Comparison of ENCODE assay signal across 9 cellular contexts in genomic region chr22:43262990-43263644, GRCh38.
DNase-seq lines count a peak whose midpoint lies in the region; ATAC-seq and TF ChIP-seq lines count a peak whose summit lies in the region.
"Had no signal": no experiment of that assay in that cellular context is flagged by ENCODE, and none has a peak within 500 bp of the region (broad histone marks: within the 10 kb centered on the region; RNA-seq: fewer than 3 reads in every experiment).

No MANE protein-coding gene starts in this region.

- H3K4me2 ChIP-seq in KMS-11: peak overlapping the region; percentile 63
- H3K4me2 ChIP-seq in osteoblast (ENCODE audit: insufficient read depth, low read length): no peak overlapping the region

- H3K27me3 ChIP-seq in CD4-positive, alpha-beta T cell (ENCODE audit: control insufficient read depth, insufficient read depth, low read length): no peaks in the 10 kb centered on the region
- H3K27me3 ChIP-seq in KMS-11 (ENCODE audit: insufficient read depth, low read depth) (no peaks in the 10 kb centered on the region), liver (ENCODE audit: control insufficient read depth in 4 of 4, insufficient read depth in 4 of 4, low read length in 3 of 4) (no peaks in the 10 kb centered on the region), gastrocnemius medialis (peaks cover 0 to 31% (median 12%) of the 10 kb centered on the region in 3 donors), osteoblast (ENCODE audit: insufficient read depth, low read length) (peaks cover 13% of the 10 kb centered on the region)

- peak overlapping the region; percentile 75 for H3K27ac Mint-ChIP-seq in CD4-positive, alpha-beta T cell

- TF ChIP-seq RAD21 in liver (IDR thresholded peaks at IDR 0.05): peak in 1 of 2 donors; percentile 42

- ATAC-seq in CD4-positive, alpha-beta T cell (ENCODE audit: poor library complexity): peak; percentile 45
- peak; percentile 20 to 55 for ATAC-seq in activated T-cell treated with anti-CD3 and anti-CD28 coated beads, Interleukin-2, amount 50 U/mL, for 4 hours
- ATAC-seq in gastrocnemius medialis: no peak

- H3K4me1 ChIP-seq in KMS-11 (ENCODE audit: low read depth, poor library complexity, severe bottlenecking): peaks cover 26% of the 10 kb centered on the region
- peaks cover 5 to 22% (median 13%) of the 10 kb centered on the region in 4 donors for H3K4me1 ChIP-seq in liver (ENCODE audit: control insufficient read depth in 4 of 4, insufficient read depth in 4 of 4, low read length in 3 of 4)
- H3K4me1 ChIP-seq in gastrocnemius medialis: peaks cover 4 to 9% of the 10 kb centered on the region in 2 donors
- no peaks in the 10 kb centered on the region for H3K4me1 ChIP-seq in osteoblast (ENCODE audit: insufficient read depth, low read length)

- no peak for TF ChIP-seq POLR2A in gastrocnemius medialis (IDR thresholded peaks at IDR 0.05)

- 0 out of 2 replicates have a peak overlapping the region, but pooled peaks have one; percentile 9 for H3K9ac ChIP-seq in KMS-11
- peak overlapping the region in 1 of 2 donors; percentile 77 for H3K9ac ChIP-seq in liver (ENCODE audit: low read depth in 1 of 2, low read length in 2 of 2)

- peaks cover 26% of the 10 kb centered on the region for H3K4me1 Mint-ChIP-seq in CD4-positive, alpha-beta T cell (ENCODE audit: low read depth)
- peaks cover 30% of the 10 kb centered on the region for H3K4me1 Mint-ChIP-seq in activated T-cell treated with anti-CD3 and anti-CD28 coated beads, Interleukin-2, amount 50 U/mL, for 4 hours (ENCODE audit: low read depth)

- CTCF ChIA-PET in CD4-positive, alpha-beta T cell (lab: Charles Lee): interaction anchor here (1.4 kb wide), 2 partner anchors 76 to 83 kb away, joined by 4 to 6 read pairs; partner anchors contain the start of gene TTLL12

- H3K9me3 Mint-ChIP-seq in CD4-positive, alpha-beta T cell: no peaks in the 10 kb centered on the region
- no peaks in the 10 kb centered on the region for H3K9me3 Mint-ChIP-seq in activated T-cell treated with anti-CD3 and anti-CD28 coated beads, Interleukin-2, amount 50 U/mL, for 4 hours

- H3K27ac ChIP-seq in CD4-positive, alpha-beta T cell (ENCODE audit: low read depth, low read length): no peak overlapping the region
- H3K27ac ChIP-seq in KMS-11: peak overlapping the region; percentile 75
- peak overlapping the region; percentile 63 to 72 for H3K27ac ChIP-seq in liver (ENCODE audit: low read depth in 1 of 2, low read length in 2 of 2)
- no peak overlapping the region for H3K27ac ChIP-seq in gastrocnemius medialis
- no peak overlapping the region for H3K27ac ChIP-seq in osteoblast (ENCODE audit: low read depth, low read length)
- H3K27ac ChIP-seq: VCaP had no signal

- peak overlapping the region; percentile 72 for H3K4me3 Mint-ChIP-seq in CD4-positive, alpha-beta T cell
- peak overlapping the region; percentile 71 for H3K4me3 Mint-ChIP-seq in activated T-cell treated with anti-CD3 and anti-CD28 coated beads, Interleukin-2, amount 50 U/mL, for 4 hours

- no peak overlapping the region for H3K4me3 ChIP-seq in KMS-11 (IDR thresholded peaks at IDR 0.05; ENCODE audit: insufficient read depth, low read depth, low read length)
- H3K4me3 ChIP-seq in liver (ENCODE audit: low read depth in 1 of 3, low read length in 3 of 3): no peak overlapping the region
- H3K4me3 ChIP-seq in gastrocnemius medialis: no peak overlapping the region
- H3K4me3 ChIP-seq in osteoblast (ENCODE audit: insufficient read depth, low read length): no peak overlapping the region

- in situ Hi-C loops in gastrocnemius medialis (cut with MboI; ENCODE audit: low sequenced_read_pairs in 4 of 4): no loop called here

- no peaks in the 10 kb centered on the region for H3K36me3 Mint-ChIP-seq in CD4-positive, alpha-beta T cell (ENCODE audit: low read depth)
- no peaks in the 10 kb centered on the region for H3K36me3 Mint-ChIP-seq in activated T-cell treated with anti-CD3 and anti-CD28 coated beads, Interleukin-2, amount 50 U/mL, for 4 hours (ENCODE audit: insufficient read depth)

- POLR2A ChIA-PET in CD4-positive, alpha-beta T cell (lab: Charles Lee): interaction anchor here (1.0 kb wide), 1 partner anchor 76 kb away, joined by 3 read pairs; no protein-coding TSS in a partner anchor

- H3K79me2 ChIP-seq in KMS-11 (ENCODE audit: insufficient read depth, low read depth): no peaks in the 10 kb centered on the region
- H3K79me2 ChIP-seq in osteoblast (ENCODE audit: insufficient read depth, low read length): no peaks in the 10 kb centered on the region

- no peak for TF ChIP-seq CTCF in CD4-positive, alpha-beta T cell (IDR thresholded peaks at IDR 0.05)
- TF ChIP-seq CTCF in KMS-11 (conservative IDR thresholded peaks at IDR 0.05; ENCODE audit: low read depth, low read length) (no peak), liver (IDR thresholded peaks at IDR 0.05; ENCODE audit: low read depth, low read length, missing input control) (no peak), gastrocnemius medialis (IDR thresholded peaks at IDR 0.05 in 4 of 5, conservative IDR thresholded peaks at IDR 0.05 in 1 of 5) (no peak), osteoblast (IDR thresholded peaks at IDR 0.05; ENCODE audit: extremely low read depth, low read depth, low read length) (no peak)

- H4K20me1 ChIP-seq in KMS-11 (ENCODE audit: insufficient read depth) (no peaks in the 10 kb centered on the region), osteoblast (ENCODE audit: insufficient read depth, low read length) (no peaks in the 10 kb centered on the region)

- H3K36me3 ChIP-seq in KMS-11 (ENCODE audit: insufficient read depth): no peaks in the 10 kb centered on the region
- no peaks in the 10 kb centered on the region for H3K36me3 ChIP-seq in liver (ENCODE audit: control insufficient read depth in 4 of 4, insufficient read depth in 3 of 4, low read depth in 1 of 4, low read length in 3 of 4)
- H3K36me3 ChIP-seq in gastrocnemius medialis: no peaks in the 10 kb centered on the region
- no peaks in the 10 kb centered on the region for H3K36me3 ChIP-seq in osteoblast (ENCODE audit: insufficient read depth, low read length)

- H3K27me3 Mint-ChIP-seq in CD4-positive, alpha-beta T cell: no peaks in the 10 kb centered on the region
- H3K27me3 Mint-ChIP-seq in activated T-cell treated with anti-CD3 and anti-CD28 coated beads, Interleukin-2, amount 50 U/mL, for 4 hours (ENCODE audit: low read depth): no peaks in the 10 kb centered on the region

- intact Hi-C loops in CD4-positive, alpha-beta T cell (cut with DNase I, micrococcal nuclease): no loop called here
- intact Hi-C loops in gastrocnemius medialis (cut with DNase I; ENCODE audit: low total_unique reads): no loop called here

- H2AFZ ChIP-seq in KMS-11 (ENCODE audit: low read depth) (peak overlapping the region; percentile 60; the same call in 1 of the 2 replicates), osteoblast (ENCODE audit: low read length) (no peak overlapping the region)

- 25% methylated on average over 19 of the region's 19 CpGs for WGBS in liver

- H3K9me3 ChIP-seq in CD4-positive, alpha-beta T cell (ENCODE audit: control insufficient read depth, low read length): no peaks in the 10 kb centered on the region
- no peaks in the 10 kb centered on the region for H3K9me3 ChIP-seq in liver (ENCODE audit: control insufficient read depth in 4 of 4, low read length in 3 of 4)
- no peaks in the 10 kb centered on the region for H3K9me3 ChIP-seq in gastrocnemius medialis
- no peaks in the 10 kb centered on the region for H3K9me3 ChIP-seq in osteoblast (ENCODE audit: low read depth, low read length)

- DNase-seq in CD4-positive, alpha-beta T cell: peak; percentile 8 to 43 (median 22)
- no peak for DNase-seq in activated T-cell treated with anti-CD3 and anti-CD28 coated beads, Interleukin-2, amount 50 U/mL, for 4 hours
- DNase-seq in DMS53 (lab: John Stamatoyannopoulos, UW) (no peak), occipital lobe (lab: John Stamatoyannopoulos, UW) (no peak), gastrocnemius medialis (no peak), osteoblast (ENCODE audit: insufficient read length, low spot score, missing footprints) (no peak)

TF ChIP-seq in liver, 16 proteins besides CTCF, POLR2A, EP300 and RAD21 (continues in another document):
- TF ChIP-seq HNF4G (IDR thresholded peaks at IDR 0.05): peak; percentile 43
- no peak for TF ChIP-seq FOXA1 (IDR thresholded peaks at IDR 0.05)
- TF ChIP-seq GABPA (IDR thresholded peaks at IDR 0.05 in 1 of 2, conservative IDR thresholded peaks at IDR 0.05 in 1 of 2): no peak
- peak; percentile 8 for TF ChIP-seq REST (IDR thresholded peaks at IDR 0.05)
- TF ChIP-seq HNF4A (conservative IDR thresholded peaks at IDR 0.05): peak; percentile 77 to 86
- TF ChIP-seq EGR1 (IDR thresholded peaks at IDR 0.05; ENCODE audit: low read depth in 2 of 2): no peak
- peak in 1 of 2 donors; percentile 30 for TF ChIP-seq JUND (IDR thresholded peaks at IDR 0.05)
- peak; percentile 90 to 91 for TF ChIP-seq RXRA (IDR thresholded peaks at IDR 0.05)
- no peak for TF ChIP-seq FOXA2 (IDR thresholded peaks at IDR 0.05)
- TF ChIP-seq ATF3 (IDR thresholded peaks at IDR 0.05): no peak

Comparison
In these comparisons a context has a peak if more than half of its experiments do, and no peak if none do; other contexts are left out.
1. ATAC-seq: peak in CD4-positive, alpha-beta T cell (single experiment) and activated T-cell treated with anti-CD3 and anti-CD28 coated beads, Interleukin-2, amount 50 U/mL, for 4 hours (2 of 2); none in gastrocnemius medialis (0 of 2).
2. DNase-seq: peak in CD4-positive, alpha-beta T cell (10 of 10); none in activated T-cell treated with anti-CD3 and anti-CD28 coated beads, Interleukin-2, amount 50 U/mL, for 4 hours (single experiment), DMS53 (single experiment), occipital lobe (single experiment), gastrocnemius medialis (0 of 2) and osteoblast (single experiment).
3. H3K27ac ChIP-seq: peak in KMS-11 (single experiment) and liver (2 of 2); none in CD4-positive, alpha-beta T cell (single experiment), gastrocnemius medialis (0 of 4) and osteoblast (single experiment).